In the genomic region with DNA sequence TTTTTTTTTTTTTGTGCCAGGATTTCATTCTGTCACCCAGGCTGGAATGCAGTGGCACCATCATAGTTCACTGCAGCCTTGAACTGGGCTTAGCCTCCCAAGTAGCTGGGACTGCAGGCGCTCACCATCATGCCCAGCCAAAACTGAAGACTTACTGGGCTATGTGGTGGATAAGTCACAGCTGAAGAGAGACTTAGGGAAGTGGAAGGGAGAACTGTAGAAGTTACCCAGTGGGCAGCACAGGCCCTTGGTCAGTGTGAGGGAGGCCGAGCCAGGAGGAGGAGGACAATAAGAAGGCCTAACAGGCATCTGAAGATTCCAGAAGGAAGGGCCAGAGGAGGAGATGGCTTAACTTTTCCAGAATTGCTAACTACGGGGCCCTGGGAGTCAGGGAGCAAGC, we compare ENCODE assay signal across 28 cellular contexts.
"Had no signal": no experiment of that assay in that cellular context is flagged by ENCODE, and none has a peak within 500 bp of the region (broad histone marks: within the 10 kb centered on the region; RNA-seq: fewer than 3 reads in every experiment).

No MANE protein-coding gene starts in this region.

- DNase-seq: activated CD4-positive, alpha-beta T cell treated with anti-CD3 and anti-CD28 coated beads for 1 hour; activated CD4-positive, alpha-beta T cell treated with anti-CD3 and anti-CD28 coated beads, Interleukin-2, amount 10 ng/mL, durations not matched to agents 24 days and 14 days; activated CD4-positive, alpha-beta T cell treated with anti-CD3 and anti-CD28 coated beads, Interleukin-2, amount 50 U/mL, for 4 hours; activated CD4-positive, CD25-positive, alpha-beta regulatory T cell; activated CD8-positive, alpha-beta T cell treated with anti-CD3 and anti-CD28 coated beads for 36 hours; activated gamma-delta T cell treated with Interleukin-2 at 50 U/mL for 16 hours; activated naive CD4-positive, alpha-beta T cell treated with anti-CD3 and anti-CD28 coated beads for 36 hours; activated T-cell treated with anti-CD3 and anti-CD28 coated beads, Interleukin-2, amount 50 U/mL, for 1 hour; amniotic stem cell; aorta; brain microvascular endothelial cell; central memory CD4-positive, alpha-beta T cell; IMR-90; NCI-H1105; NCI-H1417 treated with DMSO at 0.1 percent for 48 hours; NCI-H187 treated with DMSO at 0.1 percent for 48 hours; NCI-H2081; NCI-H345; NCI-H524 treated with DMSO at 0.1 percent for 48 hours; PC-3; Peyer's patch; Right ventricle myocardium superior; T-cell; T-helper 17 cell; T1000; WERI-Rb-1 had no signal

- H3K27me3 ChIP-seq: brain microvascular endothelial cell, Peyer's patch had no signal

- H3K4me1 Mint-ChIP-seq: activated CD4-positive, alpha-beta T cell treated with anti-CD3 and anti-CD28 coated beads, Interleukin-2, amount 10 ng/mL, durations not matched to agents 24 days and 14 days; T-cell; T-helper 17 cell had no signal

- H3K4me3 Mint-ChIP-seq: activated CD4-positive, alpha-beta T cell treated with anti-CD3 and anti-CD28 coated beads, Interleukin-2, amount 10 ng/mL, durations not matched to agents 24 days and 14 days; activated CD8-positive, alpha-beta T cell treated with anti-CD3 and anti-CD28 coated beads for 36 hours; activated naive CD4-positive, alpha-beta T cell treated with anti-CD3 and anti-CD28 coated beads for 36 hours; T-cell; T-helper 17 cell had no signal

- H3K9me3 Mint-ChIP-seq: activated CD4-positive, alpha-beta T cell treated with anti-CD3 and anti-CD28 coated beads, Interleukin-2, amount 10 ng/mL, durations not matched to agents 24 days and 14 days; activated CD8-positive, alpha-beta T cell treated with anti-CD3 and anti-CD28 coated beads for 36 hours; activated naive CD4-positive, alpha-beta T cell treated with anti-CD3 and anti-CD28 coated beads for 36 hours; activated naive CD4-positive, alpha-beta T cell treated with anti-CD3 and anti-CD28 coated beads, Interleukin-2, amount 50 U/mL, for 72 hours; T-cell had no signal

- H3K27me3 Mint-ChIP-seq: activated CD4-positive, alpha-beta T cell treated with anti-CD3 and anti-CD28 coated beads, Interleukin-2, amount 10 ng/mL, durations not matched to agents 24 days and 14 days; activated CD8-positive, alpha-beta T cell treated with anti-CD3 and anti-CD28 coated beads for 36 hours; T-cell; T-helper 17 cell had no signal

- H3K4me1 ChIP-seq: Peyer's patch had no signal

- H3K9me3 ChIP-seq: Peyer's patch had no signal

- ATAC-seq: activated CD8-positive, alpha-beta T cell treated with anti-CD3 and anti-CD28 coated beads for 36 hours; activated naive CD4-positive, alpha-beta T cell treated with anti-CD3 and anti-CD28 coated beads, Interleukin-2, amount 50 U/mL, for 72 hours; K562; PC-3; T-cell; T-helper 17 cell had no signal

- H3K27ac ChIP-seq: brain microvascular endothelial cell, Peyer's patch, WERI-Rb-1 had no signal

- H3K27ac Mint-ChIP-seq: activated CD4-positive, alpha-beta T cell treated with anti-CD3 and anti-CD28 coated beads, Interleukin-2, amount 10 ng/mL, durations not matched to agents 24 days and 14 days; activated CD8-positive, alpha-beta T cell treated with anti-CD3 and anti-CD28 coated beads for 36 hours; activated naive CD4-positive, alpha-beta T cell treated with anti-CD3 and anti-CD28 coated beads for 36 hours; activated naive CD4-positive, alpha-beta T cell treated with anti-CD3 and anti-CD28 coated beads, Interleukin-2, amount 50 U/mL, for 72 hours had no signal

- H3K4me3 ChIP-seq: K562, Peyer's patch had no signal
